1 cellular context compared by ENCODE assay signal in the genomic region with DNA sequence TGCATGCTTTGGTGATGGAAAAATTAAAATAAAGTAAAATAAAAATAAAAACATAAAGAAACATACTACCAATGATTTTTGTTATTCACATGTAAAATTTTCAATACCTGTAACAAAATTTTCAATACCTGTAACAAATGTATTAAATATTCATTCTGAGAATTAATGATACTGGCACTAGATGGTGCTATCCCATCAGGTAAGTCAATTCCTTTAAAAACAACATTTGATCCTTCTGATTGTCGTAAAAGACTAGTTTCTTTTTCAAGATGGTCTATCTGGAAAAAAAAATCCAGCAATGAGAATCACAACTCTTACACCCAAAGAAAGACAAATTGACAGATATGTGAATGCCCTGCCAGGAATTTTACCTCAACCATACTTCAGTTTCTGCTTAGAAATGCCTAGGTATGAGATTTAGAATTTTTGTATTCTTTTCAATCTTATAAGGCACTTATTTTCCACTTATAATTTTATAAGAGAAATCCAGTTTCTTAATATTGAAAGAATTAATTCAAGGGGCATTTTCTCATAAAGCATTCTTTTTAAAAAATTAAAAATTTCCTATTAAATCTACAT.
TF ChIP-seq lines count a peak whose summit lies in the region.

No MANE protein-coding gene starts in this region.

TF ChIP-seq in endothelial cell of umbilical vein, 7 proteins besides CTCF, POLR2A, EP300 and RAD21:
- TF ChIP-seq MYC (IDR thresholded peaks at IDR 0.05; ENCODE audit: low read depth, low read length) = no peak
